30 cellular contexts compared by ENCODE assay signal in the genomic region with DNA sequence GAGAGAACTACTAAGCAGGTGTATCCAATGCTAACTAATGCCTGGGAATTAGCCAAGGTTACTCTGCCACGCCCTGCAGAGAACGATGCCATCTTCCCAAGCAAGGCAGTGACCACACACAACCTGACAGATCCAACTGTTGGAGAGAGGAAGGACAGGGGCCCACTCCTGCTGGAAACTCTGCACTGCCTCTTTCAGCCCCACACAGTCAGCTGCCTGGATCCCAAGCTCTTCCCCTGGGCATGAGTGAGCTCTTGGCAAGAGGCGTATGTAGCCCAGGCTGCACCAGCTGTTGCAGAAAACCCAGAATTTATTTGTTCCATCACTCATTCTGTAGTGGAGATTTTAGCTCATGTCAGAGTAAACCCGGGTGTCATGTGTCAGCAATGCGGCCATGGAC.
DNase-seq lines count a peak whose midpoint lies in the region; ATAC-seq, FAIRE-seq and TF ChIP-seq lines count a peak whose summit lies in the region.
"Had no signal": no experiment of that assay in that cellular context is flagged by ENCODE, and none has a peak within 500 bp of the region (broad histone marks: within the 10 kb centered on the region; RNA-seq: fewer than 3 reads in every experiment).

No MANE protein-coding gene starts in this region.

- peaks cover 2 to 9% of the 10 kb centered on the region in 2 donors for H3K9me3 ChIP-seq in neuronal stem cell (replicated peaks in 1 of 2; ENCODE audit: control insufficient read depth in 2 of 2, insufficient read depth in 1 of 2, low read depth in 1 of 2, low read length in 2 of 2)

- H3K79me1 ChIP-seq in neuronal stem cell (ENCODE audit: low read depth, low read length), result no peaks in the 10 kb centered on the region

- no peak overlapping the region for H4K91ac ChIP-seq in neuronal stem cell (ENCODE audit: low read depth, low read length, poor library complexity)

- no CpG with 5 or more reads among the region's 5 CpGs for WGBS in neuronal stem cell (ENCODE audit: extremely low coverage in 2 of 2, insufficient read length in 2 of 2, insufficient replicate concordance in 1 of 2), 2 donors

- H2AK5ac ChIP-seq in neuronal stem cell (ENCODE audit: low read depth, low read length), result no peak overlapping the region

- DNase-seq in NCI-H1092 treated with DMSO at 0.1 percent for 48 hours (lab: John Stamatoyannopoulos, UW), result peak; percentile 21
- DNase-seq in NCI-H1092 (lab: John Stamatoyannopoulos, UW), result no peak
- no peak for DNase-seq in GM23338 (ENCODE audit: low spot score)
- DNase-seq in NCI-H524 treated with DMSO at 0.1 percent for 48 hours (lab: John Stamatoyannopoulos, UW), result peak; percentile 65
- DNase-seq in neuronal stem cell (ENCODE audit: low spot score), result no peak
- no peak for DNase-seq in RPMI8226
- no peak for DNase-seq in T-helper 2 cell
- DNase-seq in GM12891 (ENCODE audit: insufficient read length, low spot score), result no peak
- DNase-seq: 8988T; activated CD4-positive, alpha-beta T cell treated with anti-CD3 and anti-CD28 coated beads, Interleukin-2, amount 50 U/mL, for 1 hour; activated CD4-positive, CD25-positive, alpha-beta regulatory T cell; activated effector memory CD4-positive, alpha-beta T cell treated with Interleukin-2 at 50 U/mL for 16 hours; activated T-cell treated with anti-CD3 and anti-CD28 coated beads, Interleukin-2, amount 50 U/mL, for 1 hour; dorsolateral prefrontal cortex; esophagus squamous epithelium; foreskin keratinocyte; heart left ventricle; islet precursor cell; naive B cell; NCI-H2107; NCI-H774; T-helper 1 cell had no signal

- H3K9me3 Mint-ChIP-seq in GM23338, result peaks cover 26% of the 10 kb centered on the region

- peaks cover 21% of the 10 kb centered on the region for H3K36me3 Mint-ChIP-seq in GM23338 (ENCODE audit: low read depth)
- H3K36me3 Mint-ChIP-seq: CD14-positive monocyte; stimulated activated effector memory CD8-positive, alpha-beta T cell treated with anti-CD3 and anti-CD28 coated beads, Interleukin-12 subunit alpha, Interleukin-12 subunit beta, amount 100 ng/mL, for 72 hours had no signal

- H3K36me3 ChIP-seq in GM23338 (ENCODE audit: insufficient read depth) (0 out of 2 replicates have a peak, but pooled peaks cover 5% of the 10 kb centered on the region), neuronal stem cell (replicated peaks in 1 of 2; ENCODE audit: control insufficient read depth in 2 of 2, insufficient read depth in 2 of 2, low read length in 2 of 2) (no peaks in the 10 kb centered on the region)
- H3K36me3 ChIP-seq: esophagus squamous epithelium, heart left ventricle had no signal

- H3K79me2 ChIP-seq in GM23338 (replicated peaks; ENCODE audit: insufficient read depth), result no peaks in the 10 kb centered on the region

- peak overlapping the region; percentile 66 for H3K4ac ChIP-seq in neuronal stem cell (ENCODE audit: low read length)

- no peak overlapping the region for H3K14ac ChIP-seq in neuronal stem cell (ENCODE audit: low read length)

- no peak overlapping the region for H3K23ac ChIP-seq in neuronal stem cell (ENCODE audit: low read depth, low read length, poor library complexity)

- FAIRE-seq in GM12891 (lab: Jason Lieb, UNC), result no peak
- FAIRE-seq: endometrium had no signal

- no peak overlapping the region for H3K27ac Mint-ChIP-seq in GM23338
- H3K27ac Mint-ChIP-seq: activated naive CD4-positive, alpha-beta T cell treated with anti-CD3 and anti-CD28 coated beads, Interleukin-2, amount 50 U/mL, for 72 hours; mesothelial cell of epicardium; naive B cell; stimulated activated effector memory CD8-positive, alpha-beta T cell treated with anti-CD3 and anti-CD28 coated beads, Interleukin-12 subunit alpha, Interleukin-12 subunit beta, amount 100 ng/mL, for 72 hours; type B pancreatic cell had no signal

- no peak overlapping the region for H3K4me2 ChIP-seq in GM23338
- H3K4me2 ChIP-seq in neuronal stem cell (ENCODE audit: insufficient read depth, low read length, poor library complexity, severe bottlenecking), result no peak overlapping the region

- H2AFZ ChIP-seq in GM23338, result peak overlapping the region; percentile 59; the same call in 1 of the 2 replicates
- peak overlapping the region; percentile 12 for H2AFZ ChIP-seq in neuronal stem cell (ENCODE audit: low read length)

- H3K27ac ChIP-seq in GM23338 (ENCODE audit: low read depth), result no peak overlapping the region
- no peak overlapping the region for H3K27ac ChIP-seq in neuronal stem cell (replicated peaks; ENCODE audit: low read length)
- H3K27ac ChIP-seq: dorsolateral prefrontal cortex, esophagus squamous epithelium, foreskin keratinocyte, heart left ventricle, RWPE1, SK-N-MC had no signal

- H3K4me3 Mint-ChIP-seq in GM23338, result no peak overlapping the region
- H3K4me3 Mint-ChIP-seq: CD14-positive monocyte; mesothelial cell of epicardium; naive B cell; stimulated activated effector memory CD8-positive, alpha-beta T cell treated with anti-CD3 and anti-CD28 coated beads, Interleukin-12 subunit alpha, Interleukin-12 subunit beta, amount 100 ng/mL, for 72 hours; type B pancreatic cell had no signal

- H3K4me3 ChIP-seq in GM23338 (no peak overlapping the region), neuronal stem cell (ENCODE audit: low read length in 2 of 2) (no peak overlapping the region)
- H3K4me3 ChIP-seq: dorsolateral prefrontal cortex, esophagus squamous epithelium, heart left ventricle, SK-N-MC had no signal

- no peak overlapping the region for H2BK5ac ChIP-seq in neuronal stem cell (ENCODE audit: low read length)

- H3K27me3 ChIP-seq in GM23338 (ENCODE audit: insufficient read depth) (no peaks in the 10 kb centered on the region), neuronal stem cell (ENCODE audit: control insufficient read depth in 3 of 3, insufficient read depth in 3 of 3, low read depth in 1 of 3, low read length in 3 of 3) (no peaks in the 10 kb centered on the region)
- H3K27me3 ChIP-seq: dorsolateral prefrontal cortex, esophagus squamous epithelium, foreskin keratinocyte, heart left ventricle had no signal

- no peak overlapping the region for H2BK120ac ChIP-seq in neuronal stem cell (ENCODE audit: low read depth, low read length)

- no peak for TF ChIP-seq CTCF in GM23338 (conservative IDR thresholded peaks at IDR 0.05; ENCODE audit: low read depth in 2 of 2)

- no peak for ATAC-seq in GM23338
- ATAC-seq: activated naive CD4-positive, alpha-beta T cell treated with anti-CD3 and anti-CD28 coated beads, Interleukin-2, amount 50 U/mL, for 72 hours; foreskin keratinocyte; stimulated activated effector memory CD8-positive, alpha-beta T cell treated with anti-CD3 and anti-CD28 coated beads, Interleukin-12 subunit alpha, Interleukin-12 subunit beta, amount 100 ng/mL, for 72 hours had no signal

- H4K8ac ChIP-seq in neuronal stem cell (ENCODE audit: low read depth, low read length), result no peak overlapping the region

- H3K9me2 ChIP-seq in GM23338 (ENCODE audit: insufficient read depth), result no peaks in the 10 kb centered on the region

- no peaks in the 10 kb centered on the region for H3F3A ChIP-seq in GM23338 (replicated peaks; ENCODE audit: low read depth)

- TF ChIP-seq POLR2A in GM12891 (IDR thresholded peaks at IDR 0.05; ENCODE audit: low read depth, low read length), result no peak

- peak overlapping the region; percentile 96 for H2BK15ac ChIP-seq in neuronal stem cell (ENCODE audit: low read length)

- H3K4me1 ChIP-seq in GM23338 (ENCODE audit: insufficient read depth), result peaks cover 6% of the 10 kb centered on the region; the same call in 1 of the 2 replicates
- no peaks in the 10 kb centered on the region for H3K4me1 ChIP-seq in neuronal stem cell (ENCODE audit: control insufficient read depth in 2 of 2, insufficient read depth in 1 of 2, low read depth in 1 of 2, low read length in 2 of 2)
- H3K4me1 ChIP-seq: esophagus squamous epithelium, foreskin keratinocyte had no signal

- peaks cover 2% of the 10 kb centered on the region for H3K27me3 Mint-ChIP-seq in GM23338 (ENCODE audit: insufficient read depth, low read depth, poor library complexity)
- H3K27me3 Mint-ChIP-seq: type B pancreatic cell had no signal

- H4K20me1 ChIP-seq in GM23338 (replicated peaks; ENCODE audit: insufficient read depth), result no peaks in the 10 kb centered on the region

- H3K18ac ChIP-seq in neuronal stem cell (ENCODE audit: low read length), result peak overlapping the region; percentile 89

- H2BK12ac ChIP-seq in neuronal stem cell (ENCODE audit: low read length), result peak overlapping the region; percentile 2

- no peak overlapping the region for H3K9ac ChIP-seq in neuronal stem cell (ENCODE audit: low read depth, low read length, poor library complexity)

- H3K4me1 Mint-ChIP-seq in GM23338, result no peaks in the 10 kb centered on the region
- H3K4me1 Mint-ChIP-seq: CD14-positive monocyte; mesothelial cell of epicardium; naive B cell; stimulated activated effector memory CD8-positive, alpha-beta T cell treated with anti-CD3 and anti-CD28 coated beads, Interleukin-12 subunit alpha, Interleukin-12 subunit beta, amount 100 ng/mL, for 72 hours had no signal

TF ChIP-seq in GM23338, 12 proteins besides CTCF, POLR2A, EP300 and RAD21 (continues in another document):
- TF ChIP-seq ZNF114 (CRISPR knock-in tag; IDR thresholded peaks at IDR 0.05) (no peak), EZH2 (IDR thresholded peaks at IDR 0.05; ENCODE audit: low read depth, unreplicated experiment) (no peak)

TF ChIP-seq in GM12891, 5 proteins besides CTCF, POLR2A, EP300 and RAD21:
- TF ChIP-seq SPI1 (IDR thresholded peaks at IDR 0.05; ENCODE audit: low read depth, low read length), result no peak
- TF ChIP-seq TAF1 (IDR thresholded peaks at IDR 0.05; ENCODE audit: low read depth, low read length), result no peak
- no peak for TF ChIP-seq POU2F2 (IDR thresholded peaks at IDR 0.05; ENCODE audit: low read depth, low read length)
- no peak for TF ChIP-seq PAX5 (IDR thresholded peaks at IDR 0.05; ENCODE audit: insufficient read depth, low read length, severe bottlenecking)
- TF ChIP-seq POLR2AphosphoS5 (IDR thresholded peaks at IDR 0.05; ENCODE audit: low read depth, low read length), result no peak
TF ChIP-seq in GM12891: peak in this region for 0.

Comparison
In these comparisons a context has a peak if more than half of its experiments do, and no peak if none do; other contexts are left out.
1. DNase-seq: peak in NCI-H1092 treated with DMSO at 0.1 percent for 48 hours (single experiment) and NCI-H524 treated with DMSO at 0.1 percent for 48 hours (single experiment); none in NCI-H1092 (single experiment), GM23338 (single experiment), neuronal stem cell (single experiment), RPMI8226 (single experiment), T-helper 2 cell (0 of 5) and GM12891 (single experiment).